8 cellular contexts compared by ENCODE assay signal in the genomic region with DNA sequence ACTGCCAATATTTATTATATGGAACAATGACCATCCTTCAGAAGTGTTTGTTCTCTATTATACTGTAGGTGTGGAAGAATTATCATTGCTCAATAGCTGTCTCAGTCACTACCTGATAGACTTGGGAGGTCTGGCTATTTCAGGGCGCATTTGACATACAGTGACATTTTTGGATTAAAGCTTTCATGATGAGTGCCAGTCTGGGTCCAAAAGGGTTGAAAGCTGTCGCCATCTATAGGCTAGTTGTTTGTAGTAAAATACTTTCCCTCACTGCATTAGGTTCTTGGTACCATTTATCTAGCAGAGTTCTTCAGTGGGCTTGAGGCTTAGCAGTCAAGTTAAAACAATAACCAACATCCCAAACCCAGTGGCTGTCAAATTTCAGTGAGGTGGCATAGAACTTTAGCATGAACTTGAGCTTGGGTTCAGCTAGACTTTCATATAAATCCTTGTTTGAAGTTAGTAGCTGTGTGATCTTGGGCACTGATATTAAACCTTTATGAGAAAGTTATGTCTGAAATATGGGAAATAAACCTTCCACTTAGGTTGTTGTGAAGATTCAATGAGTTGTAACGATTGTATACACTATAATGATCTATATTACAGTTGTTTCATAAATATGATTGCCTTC.
DNase-seq lines count a peak whose midpoint lies in the region; ATAC-seq and TF ChIP-seq lines count a peak whose summit lies in the region.

No MANE protein-coding gene starts in this region.

- no peak overlapping the region for H3K27ac ChIP-seq in AG04450 (ENCODE audit: low read depth, low read length)

- POLR2A ChIA-PET in AG04450 (lab: Yijun Ruan, JAX) = interaction anchor here (0.5 to 3.2 kb wide), 2 partner anchors 22 to 111 kb away, joined by 8 to 10 read pairs; a partner anchor contains a TSS
- POLR2A ChIA-PET in activated CD4-positive, alpha-beta memory T cell treated with anti-CD3 and anti-CD28 coated beads, Interleukin-2, amount 10 ng/mL, durations not matched to agents 7 days and 5 days (lab: Charles Lee) = interaction anchor here (1.1 to 2.5 kb wide), 5 partner anchors 54 to 133 kb away, joined by 3 to 13 read pairs (median 7); a partner anchor contains a TSS

- CTCF ChIA-PET in AG04450 (lab: Charles Lee) = interaction anchor here (0.6 to 5.5 kb wide), 32 partner anchors 9 to 1504 kb away, joined by 3 to 78 read pairs (median 6); a partner anchor contains a TSS
- CTCF ChIA-PET in activated CD4-positive, alpha-beta memory T cell treated with anti-CD3 and anti-CD28 coated beads, Interleukin-2, amount 10 ng/mL, durations not matched to agents 7 days and 5 days (lab: Charles Lee) = interaction anchor here (0.6 to 5.9 kb wide), 27 partner anchors 8 to 479 kb away, joined by 3 to 60 read pairs (median 6); a partner anchor contains a TSS

- peak; percentile 59 for TF ChIP-seq CTCF in AG04450 (IDR thresholded peaks at IDR 0.05; ENCODE audit: low read depth, low read length)
- peak; percentile 42 for TF ChIP-seq CTCF in GM12875 (IDR thresholded peaks at IDR 0.05; ENCODE audit: borderline replicate concordance, insufficient read depth, low read depth, low read length)

- H3K9me3 Mint-ChIP-seq in activated CD4-positive, alpha-beta memory T cell treated with anti-CD3 and anti-CD28 coated beads, Interleukin-2, amount 10 ng/mL, durations not matched to agents 7 days and 5 days = no peaks in the 10 kb centered on the region

- DNase-seq in AG04450 (ENCODE audit: low read depth, low spot score) (no peak), kidney tubule cell (ENCODE audit: low spot score) (peak; percentile 47), T-helper 9 cell (no peak), COLO829 (ENCODE audit: low spot score) (no peak), mucosa of gallbladder (ENCODE audit: low spot score) (no peak)
- DNase-seq in activated CD4-positive, alpha-beta memory T cell treated with anti-CD3 and anti-CD28 coated beads, Interleukin-2, amount 10 ng/mL, durations not matched to agents 7 days and 5 days = peak; percentile 27

- H3K27me3 Mint-ChIP-seq in activated CD4-positive, alpha-beta memory T cell treated with anti-CD3 and anti-CD28 coated beads, Interleukin-2, amount 10 ng/mL, durations not matched to agents 7 days and 5 days = peaks cover 48% of the 10 kb centered on the region

- H3K36me3 Mint-ChIP-seq in activated CD4-positive, alpha-beta memory T cell treated with anti-CD3 and anti-CD28 coated beads, Interleukin-2, amount 10 ng/mL, durations not matched to agents 7 days and 5 days (ENCODE audit: low read depth) = no peaks in the 10 kb centered on the region

- no peak overlapping the region for H3K27ac Mint-ChIP-seq in activated CD4-positive, alpha-beta memory T cell treated with anti-CD3 and anti-CD28 coated beads, Interleukin-2, amount 10 ng/mL, durations not matched to agents 7 days and 5 days

- H3K4me1 Mint-ChIP-seq in activated CD4-positive, alpha-beta memory T cell treated with anti-CD3 and anti-CD28 coated beads, Interleukin-2, amount 10 ng/mL, durations not matched to agents 7 days and 5 days = peaks cover 19% of the 10 kb centered on the region

- H3K9me3 ChIP-seq in AG04450 (ENCODE audit: control insufficient read depth, insufficient read depth, low read length) = no peaks in the 10 kb centered on the region

- peak; percentile 63 for ATAC-seq in HG03439 (IDR thresholded peaks at IDR 0.05; ENCODE audit: unreplicated experiment)

- H3K4me3 Mint-ChIP-seq in activated CD4-positive, alpha-beta memory T cell treated with anti-CD3 and anti-CD28 coated beads, Interleukin-2, amount 10 ng/mL, durations not matched to agents 7 days and 5 days = no peak overlapping the region

- H3K4me3 ChIP-seq in AG04450 (ENCODE audit: low read depth, low read length) (no peak overlapping the region), GM12875 (ENCODE audit: low read depth, low read length) (no peak overlapping the region)

- H3K27me3 ChIP-seq in AG04450 (ENCODE audit: control insufficient read depth, insufficient read depth, low read length) = no peaks in the 10 kb centered on the region

Comparison
In these comparisons a context has a peak if more than half of its experiments do, and no peak if none do; other contexts are left out.
1. DNase-seq: peak in activated CD4-positive, alpha-beta memory T cell treated with anti-CD3 and anti-CD28 coated beads, Interleukin-2, amount 10 ng/mL, durations not matched to agents 7 days and 5 days (single experiment) and kidney tubule cell (single experiment); none in AG04450 (single experiment), T-helper 9 cell (single experiment), COLO829 (single experiment) and mucosa of gallbladder (single experiment).